1 cellular context compared by ENCODE assay signal in the genomic region with DNA sequence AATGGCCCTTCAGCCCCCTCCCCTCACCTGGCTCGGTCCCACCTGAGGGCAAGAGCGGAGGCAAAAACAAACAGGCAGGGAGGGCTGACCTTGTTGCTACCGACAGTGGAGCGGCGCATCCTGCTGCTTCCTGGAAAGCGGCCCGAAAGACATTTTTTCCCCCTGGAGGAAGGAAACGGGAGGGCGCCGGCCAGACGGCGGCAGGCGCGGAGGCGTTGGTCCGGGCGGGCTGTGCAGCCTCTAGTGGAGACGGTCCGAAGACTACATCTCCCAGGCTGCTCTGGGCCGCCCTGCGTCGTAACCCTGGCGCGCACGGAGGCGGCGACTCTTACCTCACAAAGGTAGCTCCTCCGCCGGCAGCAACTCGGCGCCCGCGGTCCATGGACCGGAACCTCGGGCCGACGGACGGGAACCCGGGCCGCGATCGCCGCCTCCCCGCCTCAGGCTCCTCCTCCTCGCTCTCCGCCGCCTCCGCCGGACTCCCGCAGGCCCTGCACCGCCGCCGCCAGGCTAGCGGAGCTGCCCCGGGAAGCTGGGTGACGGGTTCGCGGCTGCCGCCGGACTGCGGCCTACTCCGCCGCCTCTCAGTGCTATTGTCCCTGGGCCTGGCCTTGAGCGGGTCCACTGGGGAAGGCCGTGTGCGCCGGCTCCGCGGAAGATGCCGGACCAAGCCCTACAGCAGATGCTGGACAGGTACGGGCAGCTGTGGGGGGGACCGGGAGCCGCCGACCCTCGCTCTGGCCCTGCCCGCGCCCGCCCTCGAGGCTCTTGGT.
TF ChIP-seq lines count a peak whose summit lies in the region.

A gene (minus strand): TSS at position 242 of the 773 bp plus-strand sequence. CDS start 50,728 bp downstream, outside the sequence.
A gene with protein sequence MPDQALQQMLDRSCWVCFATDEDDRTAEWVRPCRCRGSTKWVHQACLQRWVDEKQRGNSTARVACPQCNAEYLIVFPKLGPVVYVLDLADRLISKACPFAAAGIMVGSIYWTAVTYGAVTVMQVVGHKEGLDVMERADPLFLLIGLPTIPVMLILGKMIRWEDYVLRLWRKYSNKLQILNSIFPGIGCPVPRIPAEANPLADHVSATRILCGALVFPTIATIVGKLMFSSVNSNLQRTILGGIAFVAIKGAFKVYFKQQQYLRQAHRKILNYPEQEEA (plus strand): TSS at position 331 of the 773 bp plus-strand sequence. CDS start 328 bp downstream, at position 659.

TF ChIP-seq in K562, 482 proteins besides CTCF, POLR2A, EP300 and RAD21 (continued from another document and continues in another):
- TF ChIP-seq, protein P1, sequence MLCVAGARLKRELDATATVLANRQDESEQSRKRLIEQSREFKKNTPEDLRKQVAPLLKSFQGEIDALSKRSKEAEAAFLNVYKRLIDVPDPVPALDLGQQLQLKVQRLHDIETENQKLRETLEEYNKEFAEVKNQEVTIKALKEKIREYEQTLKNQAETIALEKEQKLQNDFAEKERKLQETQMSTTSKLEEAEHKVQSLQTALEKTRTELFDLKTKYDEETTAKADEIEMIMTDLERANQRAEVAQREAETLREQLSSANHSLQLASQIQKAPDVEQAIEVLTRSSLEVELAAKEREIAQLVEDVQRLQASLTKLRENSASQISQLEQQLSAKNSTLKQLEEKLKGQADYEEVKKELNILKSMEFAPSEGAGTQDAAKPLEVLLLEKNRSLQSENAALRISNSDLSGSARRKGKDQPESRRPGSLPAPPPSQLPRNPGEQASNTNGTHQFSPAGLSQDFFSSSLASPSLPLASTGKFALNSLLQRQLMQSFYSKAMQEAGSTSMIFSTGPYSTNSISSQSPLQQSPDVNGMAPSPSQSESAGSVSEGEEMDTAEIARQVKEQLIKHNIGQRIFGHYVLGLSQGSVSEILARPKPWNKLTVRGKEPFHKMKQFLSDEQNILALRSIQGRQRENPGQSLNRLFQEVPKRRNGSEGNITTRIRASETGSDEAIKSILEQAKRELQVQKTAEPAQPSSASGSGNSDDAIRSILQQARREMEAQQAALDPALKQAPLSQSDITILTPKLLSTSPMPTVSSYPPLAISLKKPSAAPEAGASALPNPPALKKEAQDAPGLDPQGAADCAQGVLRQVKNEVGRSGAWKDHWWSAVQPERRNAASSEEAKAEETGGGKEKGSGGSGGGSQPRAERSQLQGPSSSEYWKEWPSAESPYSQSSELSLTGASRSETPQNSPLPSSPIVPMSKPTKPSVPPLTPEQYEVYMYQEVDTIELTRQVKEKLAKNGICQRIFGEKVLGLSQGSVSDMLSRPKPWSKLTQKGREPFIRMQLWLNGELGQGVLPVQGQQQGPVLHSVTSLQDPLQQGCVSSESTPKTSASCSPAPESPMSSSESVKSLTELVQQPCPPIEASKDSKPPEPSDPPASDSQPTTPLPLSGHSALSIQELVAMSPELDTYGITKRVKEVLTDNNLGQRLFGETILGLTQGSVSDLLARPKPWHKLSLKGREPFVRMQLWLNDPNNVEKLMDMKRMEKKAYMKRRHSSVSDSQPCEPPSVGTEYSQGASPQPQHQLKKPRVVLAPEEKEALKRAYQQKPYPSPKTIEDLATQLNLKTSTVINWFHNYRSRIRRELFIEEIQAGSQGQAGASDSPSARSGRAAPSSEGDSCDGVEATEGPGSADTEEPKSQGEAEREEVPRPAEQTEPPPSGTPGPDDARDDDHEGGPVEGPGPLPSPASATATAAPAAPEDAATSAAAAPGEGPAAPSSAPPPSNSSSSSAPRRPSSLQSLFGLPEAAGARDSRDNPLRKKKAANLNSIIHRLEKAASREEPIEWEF (CRISPR knock-in tag; IDR thresholded peaks at IDR 0.05), result no peak
- TF ChIP-seq CTBP1 (IDR thresholded peaks at IDR 0.05; ENCODE audit: borderline replicate concordance) (peak; percentile 77), NCOA2 (IDR thresholded peaks at IDR 0.05; ENCODE audit: partially characterized antibody in 2 of 2) (no peak), SREBF1 (IDR thresholded peaks at IDR 0.05; ENCODE audit: borderline replicate concordance, low read depth, low read length) (no peak), ZNF174 (CRISPR knock-in tag; IDR thresholded peaks at IDR 0.05) (no peak), RHOXF2B (CRISPR knock-in tag; conservative IDR thresholded peaks at IDR 0.05) (no peak), PHF21A (IDR thresholded peaks at IDR 0.05; ENCODE audit: borderline replicate concordance, low read depth) (no peak), KDM5B (IDR thresholded peaks at IDR 0.05; ENCODE audit: insufficient replicate concordance, low read depth, low read length) (peak; percentile 49), ZNF75A (CRISPR knock-in tag; IDR thresholded peaks at IDR 0.05) (no peak), NCOA6 (IDR thresholded peaks at IDR 0.05) (peak; percentile 82), GABPA (tag; conservative IDR thresholded peaks at IDR 0.05; ENCODE audit: low read depth) (peak; percentile 84), NEUROD1 (IDR thresholded peaks at IDR 0.05; ENCODE audit: borderline replicate concordance, low read depth, low read length, partially characterized antibody) (peak; percentile 49), HMGN3 (IDR thresholded peaks at IDR 0.05; ENCODE audit: borderline replicate concordance, extremely low read depth, insufficient read length, low read depth, low read length) (peak; percentile 74), FOXJ2 (tag; IDR thresholded peaks at IDR 0.05) (no peak; the same call in 1 of the 2 replicates), SLC30A9 (CRISPR knock-in tag; IDR thresholded peaks at IDR 0.05) (no peak), ZEB2 (IDR thresholded peaks at IDR 0.05) (0 out of 2 replicates have a peak, but pooled peaks have one; percentile 13), SMARCB1 (IDR thresholded peaks at IDR 0.05; ENCODE audit: insufficient read length, low read depth) (no peak), FOXM1 (IDR thresholded peaks at IDR 0.05; ENCODE audit: low read depth) (no peak), FOXM1 (CRISPR knock-in tag; IDR thresholded peaks at IDR 0.05; ENCODE audit: low read depth) (0 out of 2 replicates have a peak, but pooled peaks have one; percentile 34), ATF7 (IDR thresholded peaks at IDR 0.05) (peak; percentile 81), TAF9B (IDR thresholded peaks at IDR 0.05; ENCODE audit: partially characterized antibody) (peak; percentile 51), MCM3 (IDR thresholded peaks at IDR 0.05) (no peak)
- TF ChIP-seq, protein P2, sequence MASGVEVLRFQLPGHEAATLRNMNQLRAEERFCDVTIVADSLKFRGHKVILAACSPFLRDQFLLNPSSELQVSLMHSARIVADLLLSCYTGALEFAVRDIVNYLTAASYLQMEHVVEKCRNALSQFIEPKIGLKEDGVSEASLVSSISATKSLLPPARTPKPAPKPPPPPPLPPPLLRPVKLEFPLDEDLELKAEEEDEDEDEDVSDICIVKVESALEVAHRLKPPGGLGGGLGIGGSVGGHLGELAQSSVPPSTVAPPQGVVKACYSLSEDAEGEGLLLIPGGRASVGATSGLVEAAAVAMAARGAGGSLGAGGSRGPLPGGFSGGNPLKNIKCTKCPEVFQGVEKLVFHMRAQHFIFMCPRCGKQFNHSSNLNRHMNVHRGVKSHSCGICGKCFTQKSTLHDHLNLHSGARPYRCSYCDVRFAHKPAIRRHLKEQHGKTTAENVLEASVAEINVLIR (CRISPR knock-in tag; IDR thresholded peaks at IDR 0.05), result peak; percentile 83
- TF ChIP-seq, protein P3, sequence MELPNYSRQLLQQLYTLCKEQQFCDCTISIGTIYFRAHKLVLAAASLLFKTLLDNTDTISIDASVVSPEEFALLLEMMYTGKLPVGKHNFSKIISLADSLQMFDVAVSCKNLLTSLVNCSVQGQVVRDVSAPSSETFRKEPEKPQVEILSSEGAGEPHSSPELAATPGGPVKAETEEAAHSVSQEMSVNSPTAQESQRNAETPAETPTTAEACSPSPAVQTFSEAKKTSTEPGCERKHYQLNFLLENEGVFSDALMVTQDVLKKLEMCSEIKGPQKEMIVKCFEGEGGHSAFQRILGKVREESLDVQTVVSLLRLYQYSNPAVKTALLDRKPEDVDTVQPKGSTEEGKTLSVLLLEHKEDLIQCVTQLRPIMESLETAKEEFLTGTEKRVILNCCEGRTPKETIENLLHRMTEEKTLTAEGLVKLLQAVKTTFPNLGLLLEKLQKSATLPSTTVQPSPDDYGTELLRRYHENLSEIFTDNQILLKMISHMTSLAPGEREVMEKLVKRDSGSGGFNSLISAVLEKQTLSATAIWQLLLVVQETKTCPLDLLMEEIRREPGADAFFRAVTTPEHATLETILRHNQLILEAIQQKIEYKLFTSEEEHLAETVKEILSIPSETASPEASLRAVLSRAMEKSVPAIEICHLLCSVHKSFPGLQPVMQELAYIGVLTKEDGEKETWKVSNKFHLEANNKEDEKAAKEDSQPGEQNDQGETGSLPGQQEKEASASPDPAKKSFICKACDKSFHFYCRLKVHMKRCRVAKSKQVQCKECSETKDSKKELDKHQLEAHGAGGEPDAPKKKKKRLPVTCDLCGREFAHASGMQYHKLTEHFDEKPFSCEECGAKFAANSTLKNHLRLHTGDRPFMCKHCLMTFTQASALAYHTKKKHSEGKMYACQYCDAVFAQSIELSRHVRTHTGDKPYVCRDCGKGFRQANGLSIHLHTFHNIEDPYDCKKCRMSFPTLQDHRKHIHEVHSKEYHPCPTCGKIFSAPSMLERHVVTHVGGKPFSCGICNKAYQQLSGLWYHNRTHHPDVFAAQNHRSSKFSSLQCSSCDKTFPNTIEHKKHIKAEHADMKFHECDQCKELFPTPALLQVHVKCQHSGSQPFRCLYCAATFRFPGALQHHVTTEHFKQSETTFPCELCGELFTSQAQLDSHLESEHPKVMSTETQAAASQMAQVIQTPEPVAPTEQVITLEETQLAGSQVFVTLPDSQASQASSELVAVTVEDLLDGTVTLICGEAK (IDR thresholded peaks at IDR 0.05), result peak; percentile 78
- TF ChIP-seq, protein P3 (CRISPR knock-in tag; IDR thresholded peaks at IDR 0.05), result no peak
- TF ChIP-seq, protein P4, sequence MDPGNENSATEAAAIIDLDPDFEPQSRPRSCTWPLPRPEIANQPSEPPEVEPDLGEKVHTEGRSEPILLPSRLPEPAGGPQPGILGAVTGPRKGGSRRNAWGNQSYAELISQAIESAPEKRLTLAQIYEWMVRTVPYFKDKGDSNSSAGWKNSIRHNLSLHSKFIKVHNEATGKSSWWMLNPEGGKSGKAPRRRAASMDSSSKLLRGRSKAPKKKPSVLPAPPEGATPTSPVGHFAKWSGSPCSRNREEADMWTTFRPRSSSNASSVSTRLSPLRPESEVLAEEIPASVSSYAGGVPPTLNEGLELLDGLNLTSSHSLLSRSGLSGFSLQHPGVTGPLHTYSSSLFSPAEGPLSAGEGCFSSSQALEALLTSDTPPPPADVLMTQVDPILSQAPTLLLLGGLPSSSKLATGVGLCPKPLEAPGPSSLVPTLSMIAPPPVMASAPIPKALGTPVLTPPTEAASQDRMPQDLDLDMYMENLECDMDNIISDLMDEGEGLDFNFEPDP (CRISPR knock-in tag; IDR thresholded peaks at IDR 0.05), result no peak
- TF ChIP-seq, protein P5, sequence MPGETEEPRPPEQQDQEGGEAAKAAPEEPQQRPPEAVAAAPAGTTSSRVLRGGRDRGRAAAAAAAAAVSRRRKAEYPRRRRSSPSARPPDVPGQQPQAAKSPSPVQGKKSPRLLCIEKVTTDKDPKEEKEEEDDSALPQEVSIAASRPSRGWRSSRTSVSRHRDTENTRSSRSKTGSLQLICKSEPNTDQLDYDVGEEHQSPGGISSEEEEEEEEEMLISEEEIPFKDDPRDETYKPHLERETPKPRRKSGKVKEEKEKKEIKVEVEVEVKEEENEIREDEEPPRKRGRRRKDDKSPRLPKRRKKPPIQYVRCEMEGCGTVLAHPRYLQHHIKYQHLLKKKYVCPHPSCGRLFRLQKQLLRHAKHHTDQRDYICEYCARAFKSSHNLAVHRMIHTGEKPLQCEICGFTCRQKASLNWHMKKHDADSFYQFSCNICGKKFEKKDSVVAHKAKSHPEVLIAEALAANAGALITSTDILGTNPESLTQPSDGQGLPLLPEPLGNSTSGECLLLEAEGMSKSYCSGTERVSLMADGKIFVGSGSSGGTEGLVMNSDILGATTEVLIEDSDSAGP (CRISPR knock-in tag; IDR thresholded peaks at IDR 0.05), result 0 out of 2 replicates have a peak, but pooled peaks have one; percentile 22
- TF ChIP-seq, protein P6, sequence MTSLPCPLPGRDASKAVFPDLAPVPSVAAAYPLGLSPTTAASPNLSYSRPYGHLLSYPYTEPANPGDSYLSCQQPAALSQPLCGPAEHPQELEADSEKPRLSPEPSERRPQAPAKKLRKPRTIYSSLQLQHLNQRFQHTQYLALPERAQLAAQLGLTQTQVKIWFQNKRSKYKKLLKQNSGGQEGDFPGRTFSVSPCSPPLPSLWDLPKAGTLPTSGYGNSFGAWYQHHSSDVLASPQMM (CRISPR knock-in tag; IDR thresholded peaks at IDR 0.05), result no peak
